8 cellular contexts compared by ENCODE assay signal in the genomic region with DNA sequence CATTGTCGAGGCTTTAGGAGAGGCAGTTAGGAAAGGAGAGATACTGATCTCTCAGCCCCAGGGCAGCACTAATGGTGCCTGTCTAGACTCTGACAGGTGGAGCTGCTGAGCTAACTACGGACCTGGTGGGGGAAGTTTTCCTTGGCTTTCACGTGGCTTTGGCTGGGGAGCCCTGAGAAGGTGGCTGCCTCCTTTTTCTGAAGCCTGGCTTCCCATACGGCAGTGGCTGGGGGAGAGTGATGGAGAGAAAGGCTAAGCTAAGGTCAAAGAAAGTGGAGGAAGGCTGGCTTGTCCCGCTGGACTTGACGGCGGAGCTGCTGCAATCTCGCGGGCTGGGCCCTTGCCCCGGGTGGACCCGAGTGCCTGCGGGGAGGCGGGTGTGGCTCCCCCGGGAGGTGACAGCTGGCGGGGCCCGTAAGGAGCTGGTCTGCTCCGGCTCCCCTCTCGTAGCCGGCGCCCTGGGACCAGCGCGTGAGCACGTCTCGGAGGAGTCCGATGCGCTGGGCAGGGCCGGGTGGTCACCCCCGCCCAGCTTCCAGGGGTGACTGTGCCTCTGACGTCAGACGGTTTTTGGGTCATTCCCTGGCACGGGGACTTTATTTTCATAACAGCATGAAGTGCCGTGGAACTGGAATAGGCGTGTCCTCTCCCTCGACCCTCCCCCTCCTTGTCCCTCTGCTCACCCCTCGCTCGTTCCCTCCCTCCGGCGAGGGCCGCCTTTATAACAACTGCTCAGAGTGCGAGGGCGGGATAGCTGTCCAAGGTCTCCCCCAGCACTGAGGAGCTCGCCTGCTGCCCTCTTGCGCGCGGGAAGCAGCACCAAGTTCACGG. TPM values are rescaled to one million over a fixed set of nuclear protein-coding genes. Genes with fewer than 3 reads are reported as not detected.
DNase-seq lines count a peak whose midpoint lies in the region; ATAC-seq and TF ChIP-seq lines count a peak whose summit lies in the region.

A gene with protein sequence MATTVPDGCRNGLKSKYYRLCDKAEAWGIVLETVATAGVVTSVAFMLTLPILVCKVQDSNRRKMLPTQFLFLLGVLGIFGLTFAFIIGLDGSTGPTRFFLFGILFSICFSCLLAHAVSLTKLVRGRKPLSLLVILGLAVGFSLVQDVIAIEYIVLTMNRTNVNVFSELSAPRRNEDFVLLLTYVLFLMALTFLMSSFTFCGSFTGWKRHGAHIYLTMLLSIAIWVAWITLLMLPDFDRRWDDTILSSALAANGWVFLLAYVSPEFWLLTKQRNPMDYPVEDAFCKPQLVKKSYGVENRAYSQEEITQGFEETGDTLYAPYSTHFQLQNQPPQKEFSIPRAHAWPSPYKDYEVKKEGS (plus strand): TSS at position 748 of the 831 bp plus-strand sequence. CDS start 16,688 bp downstream, outside the sequence.

- H3K36me3 ChIP-seq in right lobe of liver, result no peaks in the 10 kb centered on the region

- TF ChIP-seq POLR2A in right lobe of liver (IDR thresholded peaks at IDR 0.05), result no peak

- peak within 1 kb of the TSS; percentile 69 to 72 for H3K4me3 Mint-ChIP-seq in effector memory CD8-positive, alpha-beta T cell

- DNase-seq in NCI-H1436 (lab: John Stamatoyannopoulos, UW) (peak; percentile 20), NCI-H1436 treated with DMSO at 0.1 percent for 48 hours (lab: John Stamatoyannopoulos, UW) (no peak), MV-4-11 (lab: John Stamatoyannopoulos, UW) (peak; percentile 13), right lobe of liver (peak; percentile 51 to 66 (median 55))
- peak; percentile 49 for DNase-seq in activated CD4-positive, alpha-beta T cell treated with anti-CD3 and anti-CD28 coated beads for 48 hours
- DNase-seq in effector memory CD8-positive, alpha-beta T cell, result no peak
- DNase-seq in stimulated activated CD4-positive, alpha-beta T cell treated with anti-CD3 and anti-CD28 coated beads, Interleukin-4, amount 100 ng/mL, for 4 hours, result peak; percentile 23 to 29

- H3K4me1 ChIP-seq in right lobe of liver, result peaks cover 0 to 6% (median 0%) of the 10 kb centered on the region in 4 donors

- H3K27ac ChIP-seq in right lobe of liver, result peak within 1 kb of the TSS in 2 of 3 donors; percentile 31 to 40

- peak within 1 kb of the TSS; percentile 43 to 51 (median 49) for H3K4me3 ChIP-seq in right lobe of liver

- H3K9me3 ChIP-seq in right lobe of liver, result no peaks in the 10 kb centered on the region

- WGBS in right lobe of liver (ENCODE audit: insufficient coverage, low coverage, low lambda C conversion rate, missing lambda C conversion rate), result 3% methylated on average over 15 of the region's 46 CpGs

- TF ChIP-seq CTCF in right lobe of liver (IDR thresholded peaks at IDR 0.05), result peak in 3 of 4 donors; percentile 15 to 16 (median 16)

- H3K4me1 Mint-ChIP-seq in effector memory CD8-positive, alpha-beta T cell (ENCODE audit: low read depth in 2 of 2), result peaks cover 6% of the 10 kb centered on the region in 2 donors

- H3K36me3 Mint-ChIP-seq in effector memory CD8-positive, alpha-beta T cell (ENCODE audit: insufficient read depth), result no peaks in the 10 kb centered on the region

- peak; percentile 51 for ATAC-seq in effector memory CD8-positive, alpha-beta T cell (replicated peaks)
- ATAC-seq in right lobe of liver (peak; percentile 82 to 86 (median 82)), HG03097 (IDR thresholded peaks at IDR 0.05; ENCODE audit: low FRiP score, unreplicated experiment) (no peak)

- H3K27ac Mint-ChIP-seq in effector memory CD8-positive, alpha-beta T cell, result no peak within 1 kb of the TSS

- H3K27me3 Mint-ChIP-seq in effector memory CD8-positive, alpha-beta T cell, result peaks cover 69 to 74% of the 10 kb centered on the region in 2 donors

- H3K27me3 ChIP-seq in right lobe of liver, result no peaks in the 10 kb centered on the region

- intact Hi-C loops in right lobe of liver (cut with DNase I), result no loop called here

- no peaks in the 10 kb centered on the region for H3K9me3 Mint-ChIP-seq in effector memory CD8-positive, alpha-beta T cell

RNA-seq across cellular contexts. Expression of the gene that starts here (rescaled TPM):
- under 1 TPM; 0.35 to 0.80 (median 0.44) TPM for total RNA-seq in right lobe of liver

Comparison
In these comparisons a context has a peak if more than half of its experiments do, and no peak if none do; other contexts are left out.
1. DNase-seq: peak in NCI-H1436 (single experiment), MV-4-11 (single experiment), activated CD4-positive, alpha-beta T cell treated with anti-CD3 and anti-CD28 coated beads for 48 hours (single experiment) and stimulated activated CD4-positive, alpha-beta T cell treated with anti-CD3 and anti-CD28 coated beads, Interleukin-4, amount 100 ng/mL, for 4 hours (2 of 2); none in NCI-H1436 treated with DMSO at 0.1 percent for 48 hours (single experiment) and effector memory CD8-positive, alpha-beta T cell (0 of 3).
2. Peak in DNase-seq, ATAC-seq, H3K4me3 ChIP-seq and H3K27ac ChIP-seq in right lobe of liver; RNA of the gene not detected or under 1 TPM.